Comparison of ENCODE assay signal across 8 cellular contexts in genomic region chr16:57462209-57462977, GRCh38. TPM values are rescaled to one million over a fixed set of nuclear protein-coding genes. Genes with fewer than 3 reads are reported as not detected.
A peak's percentile ranks its signal among the peaks of the same experiment; 100 is the strongest.
DNase-seq lines count a peak whose midpoint lies in the region; ATAC-seq and TF ChIP-seq lines count a peak whose summit lies in the region.

Gene POLR2C (plus strand): TSS chr16:57462679. CDS start chr16:57462725, 46 bp downstream.

- peak within 1 kb of the TSS; percentile 96 for H3K4me2 ChIP-seq in GM23338

- peaks cover 40% of the 10 kb centered on the region for H3K36me3 Mint-ChIP-seq in GM23338 (ENCODE audit: low read depth)

- H3K4me1 ChIP-seq in ES-I3 (ENCODE audit: insufficient read depth, low read length) (no peaks in the 10 kb centered on the region), GM23338 (ENCODE audit: insufficient read depth) (peaks cover 9% of the 10 kb centered on the region; the same call in 1 of the 2 replicates), neutrophil (ENCODE audit: control insufficient read depth in 1 of 2, insufficient read depth in 1 of 2, low read depth in 1 of 2, low read length in 1 of 2) (peaks cover 15 to 19% of the 10 kb centered on the region in 2 experiments)

- peaks cover 31% of the 10 kb centered on the region for H3K79me2 ChIP-seq in GM23338 (replicated peaks; ENCODE audit: insufficient read depth)

- H3F3A ChIP-seq in GM23338 (replicated peaks; ENCODE audit: low read depth): no peaks in the 10 kb centered on the region; the same call in 1 of the 2 replicates

- peaks cover 8% of the 10 kb centered on the region for H4K20me1 ChIP-seq in GM23338 (replicated peaks; ENCODE audit: insufficient read depth)

- peak within 1 kb of the TSS; percentile 98 for H3K4me3 ChIP-seq in GM23338
- peak within 1 kb of the TSS; percentile 81 to 82 for H3K4me3 ChIP-seq in neutrophil (ENCODE audit: low read depth in 1 of 2, low read length in 1 of 2)

- H3K27ac ChIP-seq in GM23338 (ENCODE audit: low read depth) (no peak within 1 kb of the TSS), neutrophil (peak within 1 kb of the TSS; percentile 76), substantia nigra (ENCODE audit: low read depth, low read length, poor library complexity, severe bottlenecking) (peak within 1 kb of the TSS; percentile 73)

- ATAC-seq in GM23338: peak; percentile 98

- peak within 1 kb of the TSS; percentile 98 for H3K27ac Mint-ChIP-seq in GM23338

- peak within 1 kb of the TSS; percentile 98 for H3K4me3 Mint-ChIP-seq in GM23338

- H3K9ac ChIP-seq in ES-I3 (ENCODE audit: low read depth, low read length): peak within 1 kb of the TSS; percentile 63

- H3K27me3 ChIP-seq in GM23338 (ENCODE audit: insufficient read depth) (no peaks in the 10 kb centered on the region), neutrophil (no peaks in the 10 kb centered on the region)

- no peaks in the 10 kb centered on the region for H3K9me2 ChIP-seq in GM23338 (ENCODE audit: insufficient read depth)

- peaks cover 8% of the 10 kb centered on the region; the same call in 2 of the 3 replicates for H3K4me1 Mint-ChIP-seq in GM23338

- DNase-seq in GM23338 (ENCODE audit: low spot score): peak; percentile 91
- DNase-seq in SIG-M5 treated with dmso at 0.1 percent for 504 hours (lab: John Stamatoyannopoulos, UW; ENCODE audit: unreplicated experiment): peak; percentile 73
- DNase-seq in activated gamma-delta T cell treated with anti-CD3 and anti-CD28 coated beads, Interleukin-2, amount 50 U/mL, for 16 hours (ENCODE audit: low read depth): peak; percentile 92
- DNase-seq in foreskin melanocyte: peak; percentile 73
- DNase-seq in substantia nigra (lab: John Stamatoyannopoulos, UW): peak in 46 of 49 donors; percentile 34 to 87 (median 74)

- TF ChIP-seq CTCF in GM23338 (conservative IDR thresholded peaks at IDR 0.05; ENCODE audit: low read depth in 2 of 2): peak; percentile 71 to 90
- TF ChIP-seq CTCF in LNCAP (IDR thresholded peaks at IDR 0.05): peak; percentile 99
- TF ChIP-seq CTCF in neutrophil (IDR thresholded peaks at IDR 0.05): peak; percentile 99

- H3K9me3 Mint-ChIP-seq in GM23338: no peaks in the 10 kb centered on the region

- peaks cover 3% of the 10 kb centered on the region for H3K27me3 Mint-ChIP-seq in GM23338 (ENCODE audit: insufficient read depth, low read depth, poor library complexity)

- H3K9me3 ChIP-seq in ES-I3 (ENCODE audit: control insufficient read depth, insufficient read depth, low read length) (no peaks in the 10 kb centered on the region), neutrophil (no peaks in the 10 kb centered on the region)

- H3K36me3 ChIP-seq in ES-I3 (ENCODE audit: insufficient read depth, low read length) (peaks cover 15% of the 10 kb centered on the region), GM23338 (ENCODE audit: insufficient read depth) (peaks cover 29% of the 10 kb centered on the region), neutrophil (peaks cover 71% of the 10 kb centered on the region)

- 0 out of 2 replicates have a peak within 1 kb of the TSS, but pooled peaks have one; percentile 63 for H2AFZ ChIP-seq in GM23338

TF ChIP-seq in GM23338, 12 proteins besides CTCF, POLR2A, EP300 and RAD21 (continues in another document):
- TF ChIP-seq CREB1 (CRISPR knock-in tag; IDR thresholded peaks at IDR 0.05; ENCODE audit: low read depth) (peak; percentile 55), POLR2AphosphoS5 (IDR thresholded peaks at IDR 0.05; ENCODE audit: low read depth) (peak; percentile 98), JUNB (IDR thresholded peaks at IDR 0.05; ENCODE audit: unreplicated experiment) (no peak), EZH2 (IDR thresholded peaks at IDR 0.05; ENCODE audit: low read depth, unreplicated experiment) (no peak), ETS1 (IDR thresholded peaks at IDR 0.05) (peak; percentile 86), ZNF331 (CRISPR knock-in tag; IDR thresholded peaks at IDR 0.05; ENCODE audit: low read depth) (no peak), NANOG (IDR thresholded peaks at IDR 0.05; ENCODE audit: borderline replicate concordance) (no peak), STAT1 (IDR thresholded peaks at IDR 0.05; ENCODE audit: unreplicated experiment) (no peak), EZH2phosphoT487 (IDR thresholded peaks at IDR 0.05; ENCODE audit: unreplicated experiment) (no peak)
- TF ChIP-seq, protein P1, sequence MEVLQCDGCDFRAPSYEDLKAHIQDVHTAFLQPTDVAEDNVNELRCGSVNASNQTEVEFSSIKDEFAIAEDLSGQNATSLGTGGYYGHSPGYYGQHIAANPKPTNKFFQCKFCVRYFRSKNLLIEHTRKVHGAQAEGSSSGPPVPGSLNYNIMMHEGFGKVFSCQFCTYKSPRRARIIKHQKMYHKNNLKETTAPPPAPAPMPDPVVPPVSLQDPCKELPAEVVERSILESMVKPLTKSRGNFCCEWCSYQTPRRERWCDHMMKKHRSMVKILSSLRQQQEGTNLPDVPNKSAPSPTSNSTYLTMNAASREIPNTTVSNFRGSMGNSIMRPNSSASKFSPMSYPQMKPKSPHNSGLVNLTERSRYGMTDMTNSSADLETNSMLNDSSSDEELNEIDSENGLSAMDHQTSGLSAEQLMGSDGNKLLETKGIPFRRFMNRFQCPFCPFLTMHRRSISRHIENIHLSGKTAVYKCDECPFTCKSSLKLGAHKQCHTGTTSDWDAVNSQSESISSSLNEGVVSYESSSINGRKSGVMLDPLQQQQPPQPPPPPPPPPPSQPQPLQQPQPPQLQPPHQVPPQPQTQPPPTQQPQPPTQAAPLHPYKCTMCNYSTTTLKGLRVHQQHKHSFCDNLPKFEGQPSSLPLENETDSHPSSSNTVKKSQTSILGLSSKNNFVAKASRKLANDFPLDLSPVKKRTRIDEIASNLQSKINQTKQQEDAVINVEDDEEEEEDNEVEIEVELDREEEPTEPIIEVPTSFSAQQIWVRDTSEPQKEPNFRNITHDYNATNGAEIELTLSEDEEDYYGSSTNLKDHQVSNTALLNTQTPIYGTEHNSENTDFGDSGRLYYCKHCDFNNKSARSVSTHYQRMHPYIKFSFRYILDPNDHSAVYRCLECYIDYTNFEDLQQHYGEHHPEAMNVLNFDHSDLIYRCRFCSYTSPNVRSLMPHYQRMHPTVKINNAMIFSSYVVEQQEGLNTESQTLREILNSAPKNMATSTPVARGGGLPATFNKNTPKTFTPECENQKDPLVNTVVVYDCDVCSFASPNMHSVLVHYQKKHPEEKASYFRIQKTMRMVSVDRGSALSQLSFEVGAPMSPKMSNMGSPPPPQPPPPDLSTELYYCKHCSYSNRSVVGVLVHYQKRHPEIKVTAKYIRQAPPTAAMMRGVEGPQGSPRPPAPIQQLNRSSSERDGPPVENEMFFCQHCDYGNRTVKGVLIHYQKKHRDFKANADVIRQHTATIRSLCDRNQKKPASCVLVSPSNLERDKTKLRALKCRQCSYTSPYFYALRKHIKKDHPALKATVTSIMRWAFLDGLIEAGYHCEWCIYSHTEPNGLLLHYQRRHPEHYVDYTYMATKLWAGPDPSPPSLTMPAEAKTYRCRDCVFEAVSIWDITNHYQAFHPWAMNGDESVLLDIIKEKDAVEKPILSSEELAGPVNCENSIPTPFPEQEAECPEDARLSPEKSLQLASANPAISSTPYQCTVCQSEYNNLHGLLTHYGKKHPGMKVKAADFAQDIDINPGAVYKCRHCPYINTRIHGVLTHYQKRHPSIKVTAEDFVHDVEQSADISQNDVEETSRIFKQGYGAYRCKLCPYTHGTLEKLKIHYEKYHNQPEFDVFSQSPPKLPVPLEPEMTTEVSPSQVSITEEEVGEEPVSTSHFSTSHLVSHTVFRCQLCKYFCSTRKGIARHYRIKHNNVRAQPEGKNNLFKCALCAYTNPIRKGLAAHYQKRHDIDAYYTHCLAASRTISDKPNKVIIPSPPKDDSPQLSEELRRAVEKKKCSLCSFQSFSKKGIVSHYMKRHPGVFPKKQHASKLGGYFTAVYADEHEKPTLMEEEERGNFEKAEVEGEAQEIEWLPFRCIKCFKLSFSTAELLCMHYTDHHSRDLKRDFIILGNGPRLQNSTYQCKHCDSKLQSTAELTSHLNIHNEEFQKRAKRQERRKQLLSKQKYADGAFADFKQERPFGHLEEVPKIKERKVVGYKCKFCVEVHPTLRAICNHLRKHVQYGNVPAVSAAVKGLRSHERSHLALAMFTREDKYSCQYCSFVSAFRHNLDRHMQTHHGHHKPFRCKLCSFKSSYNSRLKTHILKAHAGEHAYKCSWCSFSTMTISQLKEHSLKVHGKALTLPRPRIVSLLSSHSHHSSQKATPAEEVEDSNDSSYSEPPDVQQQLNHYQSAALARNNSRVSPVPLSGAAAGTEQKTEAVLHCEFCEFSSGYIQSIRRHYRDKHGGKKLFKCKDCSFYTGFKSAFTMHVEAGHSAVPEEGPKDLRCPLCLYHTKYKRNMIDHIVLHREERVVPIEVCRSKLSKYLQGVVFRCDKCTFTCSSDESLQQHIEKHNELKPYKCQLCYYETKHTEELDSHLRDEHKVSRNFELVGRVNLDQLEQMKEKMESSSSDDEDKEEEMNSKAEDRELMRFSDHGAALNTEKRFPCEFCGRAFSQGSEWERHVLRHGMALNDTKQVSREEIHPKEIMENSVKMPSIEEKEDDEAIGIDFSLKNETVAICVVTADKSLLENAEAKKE (CRISPR knock-in tag; IDR thresholded peaks at IDR 0.05): no peak

RNA-seq across cellular contexts. Expression of gene POLR2C, which starts in this region (rescaled TPM):
- total RNA-seq in GM23338 (2014; rRNA removed; shearing (Covaris generic)): 107 and 123 TPM in 2 replicates
- polyA plus RNA-seq in GM23338 (2016; fragmentation: Nextera tagmentation; extraction: Ambion mirVana): 36.4 and 37.6 TPM in 2 replicates
